Comparison of ENCODE assay signal across 21 cellular contexts in genomic region chr9:93112116-93112863, GRCh38. TPM values are rescaled to one million over a fixed set of nuclear protein-coding genes. Genes with fewer than 3 reads are reported as not detected.
DNase-seq lines count a peak whose midpoint lies in the region; ATAC-seq and TF ChIP-seq lines count a peak whose summit lies in the region.
"Had no signal": no experiment of that assay in that cellular context is flagged by ENCODE, and none has a peak within 500 bp of the region (broad histone marks: within the 10 kb centered on the region; RNA-seq: fewer than 3 reads in every experiment).

No MANE protein-coding gene starts in this region.

- CTCF ChIA-PET in T-cell (lab: Charles Lee) = no interaction called here

- ATAC-seq in RWPE2 (ENCODE audit: low read depth) (no peak), T-cell (replicated peaks in 1 of 4) (no peak), GM18502 (IDR thresholded peaks at IDR 0.05; ENCODE audit: poor library complexity, unreplicated experiment) (no peak)
- no peak for ATAC-seq in stimulated activated naive CD8-positive, alpha-beta T cell treated with anti-CD3 and anti-CD28 coated beads, Interleukin-15, amount 100 ng/mL, for 72 hours

- DNase-seq in RWPE2 (ENCODE audit: low spot score) (peak; percentile 42), iPS-NIHi11 (ENCODE audit: low spot score) (peak; percentile 10), posterior vena cava (ENCODE audit: low spot score) (peak; percentile 76), T-cell (no peak), GM10266 (ENCODE audit: extremely low spot score) (no peak)
- no peak for DNase-seq in stimulated activated naive CD8-positive, alpha-beta T cell treated with anti-CD3 and anti-CD28 coated beads, Interleukin-15, amount 100 ng/mL, for 72 hours
- DNase-seq: activated B cell treated with CpG ODN at 0.5 μM for 24 hours; activated naive CD8-positive, alpha-beta T cell treated with anti-CD3 and anti-CD28 coated beads, Interleukin-2, amount 50 U/mL, for 24 hours; cerebellar nuclear complex; DMS53; NCI-H146; NCI-H510A; retina; stimulated activated CD4-positive, alpha-beta T cell treated with anti-CD3 and anti-CD28 coated beads, Interleukin-4, amount 100 ng/mL, for 24 hours; stimulated activated naive CD4-positive, alpha-beta T cell; SW 1271 had no signal

- H3K36me3 Mint-ChIP-seq in T-cell = peaks cover 17% of the 10 kb centered on the region

- H3K4me2 ChIP-seq in BLaER1 treated with 17β-estradiol and CSF1 and Interleukin-3, amounts not matched to agents 10 nM and 100 nM = peak overlapping the region; percentile 74 to 96 (median 90)

- no peak for TF ChIP-seq CTCF in RWPE2 (IDR thresholded peaks at IDR 0.05; ENCODE audit: poor library complexity, severe bottlenecking)
- TF ChIP-seq CTCF in GM10266 (IDR thresholded peaks at IDR 0.05; ENCODE audit: control insufficient read depth, insufficient read depth, low read depth, missing control alignments) = no peak

- intact Hi-C loops in posterior vena cava (cut with DNase I) = no loop called here

- POLR2A ChIA-PET in T-cell (lab: Charles Lee) = no interaction called here

- H3K27ac ChIP-seq in BLaER1 treated with 17β-estradiol and CSF1 and Interleukin-3, amounts not matched to agents 10 nM and 100 nM = peak overlapping the region; percentile 69 to 89 (median 79); a peak in 21 of 22 replicates
- H3K27ac ChIP-seq in RWPE2 (ENCODE audit: poor library complexity, severe bottlenecking) = peak overlapping the region; percentile 65

- H3K4me1 ChIP-seq in BLaER1 treated with 17β-estradiol and CSF1 and Interleukin-3, amounts not matched to agents 10 nM and 100 nM = peaks cover 86 to 93% (median 89%) of the 10 kb centered on the region in 10 experiments
- H3K4me1 ChIP-seq in RWPE2 (ENCODE audit: insufficient read depth, poor library complexity, severe bottlenecking) = peaks cover 13% of the 10 kb centered on the region

- no peaks in the 10 kb centered on the region for H3K9me3 ChIP-seq in BLaER1 treated with 17β-estradiol and CSF1 and Interleukin-3, amounts not matched to agents 10 nM and 100 nM (replicated peaks in 1 of 11)
- H3K9me3 ChIP-seq in RWPE2 (ENCODE audit: severe bottlenecking) = no peaks in the 10 kb centered on the region

- H4K20me1 ChIP-seq in BLaER1 treated with 17β-estradiol and CSF1 and Interleukin-3, amounts not matched to agents 10 nM and 100 nM = peaks cover 14 to 37% (median 25%) of the 10 kb centered on the region in 11 experiments; a peak in 18 of 22 replicates

- peaks cover 24 to 32% (median 28%) of the 10 kb centered on the region in 3 donors for H3K4me1 Mint-ChIP-seq in T-cell
- H3K4me1 Mint-ChIP-seq in stimulated activated naive CD8-positive, alpha-beta T cell treated with anti-CD3 and anti-CD28 coated beads, Interleukin-15, amount 100 ng/mL, for 72 hours = peaks cover 49% of the 10 kb centered on the region

- H3K27ac Mint-ChIP-seq in T-cell = no peak overlapping the region
- H3K27ac Mint-ChIP-seq in stimulated activated naive CD8-positive, alpha-beta T cell treated with anti-CD3 and anti-CD28 coated beads, Interleukin-15, amount 100 ng/mL, for 72 hours = peak overlapping the region in 1 of 2 donors; percentile 42
- H3K27ac Mint-ChIP-seq: activated B cell treated with CpG ODN at 0.5 μM for 24 hours; activated naive CD8-positive, alpha-beta T cell treated with anti-CD3 and anti-CD28 coated beads, Interleukin-2, amount 50 U/mL, for 24 hours had no signal

- peak overlapping the region in 5 of 10 experiments; percentile 12 to 47 (median 33); a peak in 8 of 20 replicates for H3K4me3 ChIP-seq in BLaER1 treated with 17β-estradiol and CSF1 and Interleukin-3, amounts not matched to agents 10 nM and 100 nM
- no peak overlapping the region for H3K4me3 ChIP-seq in RWPE2 (ENCODE audit: severe bottlenecking)

- no peaks in the 10 kb centered on the region for H3K9me3 Mint-ChIP-seq in T-cell
- H3K9me3 Mint-ChIP-seq in stimulated activated naive CD8-positive, alpha-beta T cell treated with anti-CD3 and anti-CD28 coated beads, Interleukin-15, amount 100 ng/mL, for 72 hours = no peaks in the 10 kb centered on the region
- H3K9me3 Mint-ChIP-seq: activated B cell treated with CpG ODN at 0.5 μM for 24 hours; activated naive CD8-positive, alpha-beta T cell treated with anti-CD3 and anti-CD28 coated beads, Interleukin-2, amount 50 U/mL, for 24 hours had no signal

- no peaks in the 10 kb centered on the region for H3K27me3 ChIP-seq in BLaER1 treated with 17β-estradiol and CSF1 and Interleukin-3, amounts not matched to agents 10 nM and 100 nM
- H3K27me3 ChIP-seq in RWPE2 (ENCODE audit: insufficient read depth, poor library complexity, severe bottlenecking) = no peaks in the 10 kb centered on the region

- no peak overlapping the region for H3K4me3 Mint-ChIP-seq in T-cell
- H3K4me3 Mint-ChIP-seq in stimulated activated naive CD8-positive, alpha-beta T cell treated with anti-CD3 and anti-CD28 coated beads, Interleukin-15, amount 100 ng/mL, for 72 hours = no peak overlapping the region
- H3K4me3 Mint-ChIP-seq: activated B cell treated with CpG ODN at 0.5 μM for 24 hours; activated naive CD8-positive, alpha-beta T cell treated with anti-CD3 and anti-CD28 coated beads, Interleukin-2, amount 50 U/mL, for 24 hours had no signal

- H3K9ac ChIP-seq in BLaER1 treated with 17β-estradiol and CSF1 and Interleukin-3, amounts not matched to agents 10 nM and 100 nM = peak overlapping the region; percentile 50 to 77 (median 71)
- H3K9ac ChIP-seq: KMS-11 had no signal

- H3K36me3 ChIP-seq in BLaER1 treated with 17β-estradiol and CSF1 and Interleukin-3, amounts not matched to agents 10 nM and 100 nM = peaks cover 0 to 65% (median 41%) of the 10 kb centered on the region in 11 experiments; a peak in 21 of 22 replicates
- peaks cover 28% of the 10 kb centered on the region for H3K36me3 ChIP-seq in RWPE2 (ENCODE audit: low read depth)

- no peaks in the 10 kb centered on the region for H3K27me3 Mint-ChIP-seq in T-cell
- no peaks in the 10 kb centered on the region for H3K27me3 Mint-ChIP-seq in stimulated activated naive CD8-positive, alpha-beta T cell treated with anti-CD3 and anti-CD28 coated beads, Interleukin-15, amount 100 ng/mL, for 72 hours
- H3K27me3 Mint-ChIP-seq: activated B cell treated with CpG ODN at 0.5 μM for 24 hours; activated naive CD8-positive, alpha-beta T cell treated with anti-CD3 and anti-CD28 coated beads, Interleukin-2, amount 50 U/mL, for 24 hours had no signal

RNA-seq across cellular contexts. Expression of gene CARD19, which starts 16.3 kb away (rescaled TPM):
- total RNA-seq in posterior vena cava (10 to 100 TPM; 40.8 to 43.0 TPM), T-cell (10 to 100 TPM; 39.7 to 98.5 (median 72.8) TPM)

RNA-seq across cellular contexts. Expression of gene NINJ1, which starts 21.8 kb away (rescaled TPM):
- total RNA-seq in posterior vena cava (10 to 100 TPM; 30.6 to 39.5 TPM), T-cell (100 to 1,000 TPM in 1 of 5 donors, 10 to 100 TPM in 4; 29.2 to 110 (median 32.0) TPM)

RNA-seq across cellular contexts. Expression of gene SUSD3, which starts 53.8 kb away (rescaled TPM):
- total RNA-seq in posterior vena cava (1 to 10 TPM; 1.4 to 5.2 TPM), T-cell (10 to 100 TPM; 39.6 to 79.2 (median 71.2) TPM)
- total RNA-seq: H4, myocyte had no signal

Comparison
In these comparisons a context has a peak if more than half of its experiments do, and no peak if none do; other contexts are left out.
1. DNase-seq: peak in RWPE2 (single experiment), iPS-NIHi11 (single experiment) and posterior vena cava (single experiment); none in T-cell (0 of 34), GM10266 (single experiment) and stimulated activated naive CD8-positive, alpha-beta T cell treated with anti-CD3 and anti-CD28 coated beads, Interleukin-15, amount 100 ng/mL, for 72 hours (0 of 2).
2. RNA of gene SUSD3, which starts 53.8 kb away (total RNA-seq): 39.6 to 79.2 TPM in T-cell; 1.4 to 5.2 TPM in posterior vena cava; every median in the first group is over 4 times any median in the second.